1 cellular context compared by ENCODE assay signal in genomic region chr12:11752403-11753150, GRCh38.
TF ChIP-seq lines count a peak whose summit lies in the region.

No MANE protein-coding gene starts in this region.

TF ChIP-seq in WTC11, 78 proteins besides CTCF, POLR2A, EP300 and RAD21 (continued from another document):
- no peak for TF ChIP-seq JUN (CRISPR knock-in tag; IDR thresholded peaks at IDR 0.05)
- no peak for TF ChIP-seq FOXP4 (CRISPR knock-in tag; IDR thresholded peaks at IDR 0.05)
- TF ChIP-seq JAZF1 (CRISPR knock-in tag; IDR thresholded peaks at IDR 0.05) = no peak
- TF ChIP-seq ZNF219 (CRISPR knock-in tag; IDR thresholded peaks at IDR 0.05; ENCODE audit: borderline replicate concordance) = no peak
- no peak for TF ChIP-seq ATF6 (CRISPR knock-in tag; IDR thresholded peaks at IDR 0.05)
- no peak for TF ChIP-seq ZNF425 (CRISPR knock-in tag; conservative IDR thresholded peaks at IDR 0.05)
